In genomic region chr13:31073859-31074718, GRCh38 we compare ENCODE assay signal across 10 cellular contexts.
A peak's percentile ranks its signal among the peaks of the same experiment; 100 is the strongest.
DNase-seq lines count a peak whose midpoint lies in the region; ATAC-seq and TF ChIP-seq lines count a peak whose summit lies in the region.
"Had no signal": no experiment of that assay in that cellular context is flagged by ENCODE, and none has a peak within 500 bp of the region (broad histone marks: within the 10 kb centered on the region; RNA-seq: fewer than 3 reads in every experiment).

No MANE protein-coding gene starts in this region.

- no peaks in the 10 kb centered on the region for H3K9me3 Mint-ChIP-seq in activated CD8-positive, alpha-beta memory T cell treated with anti-CD3 and anti-CD28 coated beads, Interleukin-2, amount 10 ng/mL, durations not matched to agents 7 days and 5 days (ENCODE audit: low read depth)

- H3K27ac Mint-ChIP-seq in activated CD8-positive, alpha-beta memory T cell treated with anti-CD3 and anti-CD28 coated beads, Interleukin-2, amount 10 ng/mL, durations not matched to agents 7 days and 5 days, result peak overlapping the region; percentile 16

- no peaks in the 10 kb centered on the region for H3K9me3 ChIP-seq in right atrium auricular region

- no peaks in the 10 kb centered on the region for H3K27me3 ChIP-seq in right atrium auricular region

- no peak overlapping the region for H3K4me3 Mint-ChIP-seq in activated CD8-positive, alpha-beta memory T cell treated with anti-CD3 and anti-CD28 coated beads, Interleukin-2, amount 10 ng/mL, durations not matched to agents 7 days and 5 days

- CTCF ChIA-PET in activated CD8-positive, alpha-beta memory T cell treated with anti-CD3 and anti-CD28 coated beads, Interleukin-2, amount 10 ng/mL, durations not matched to agents 7 days and 5 days (lab: Charles Lee), result no interaction called here

- no peak overlapping the region for H3K27ac ChIP-seq in right atrium auricular region

- H3K27me3 Mint-ChIP-seq in activated CD8-positive, alpha-beta memory T cell treated with anti-CD3 and anti-CD28 coated beads, Interleukin-2, amount 10 ng/mL, durations not matched to agents 7 days and 5 days, result peaks cover 11% of the 10 kb centered on the region

- TF ChIP-seq CTCF in right atrium auricular region (IDR thresholded peaks at IDR 0.05), result no peak

- no peaks in the 10 kb centered on the region for H3K36me3 ChIP-seq in right atrium auricular region

- ATAC-seq in activated CD8-positive, alpha-beta memory T cell treated with anti-CD3 and anti-CD28 coated beads, Interleukin-2, amount 10 ng/mL, durations not matched to agents 7 days and 5 days, result peak; percentile 80
- peak; percentile 92 for ATAC-seq in HG02763 (IDR thresholded peaks at IDR 0.05; ENCODE audit: unreplicated experiment)
- ATAC-seq: naive thymus-derived CD4-positive, alpha-beta T cell had no signal

- no peaks in the 10 kb centered on the region for H3K36me3 Mint-ChIP-seq in activated CD8-positive, alpha-beta memory T cell treated with anti-CD3 and anti-CD28 coated beads, Interleukin-2, amount 10 ng/mL, durations not matched to agents 7 days and 5 days

- H3K4me3 ChIP-seq in right atrium auricular region, result no peak overlapping the region

- peaks cover 3% of the 10 kb centered on the region for H3K4me1 Mint-ChIP-seq in activated CD8-positive, alpha-beta memory T cell treated with anti-CD3 and anti-CD28 coated beads, Interleukin-2, amount 10 ng/mL, durations not matched to agents 7 days and 5 days

- H3K4me1 ChIP-seq in right atrium auricular region, result no peaks in the 10 kb centered on the region

- peak; percentile 59 for DNase-seq in activated CD8-positive, alpha-beta memory T cell treated with anti-CD3 and anti-CD28 coated beads, Interleukin-2, amount 10 ng/mL, durations not matched to agents 7 days and 5 days
- DNase-seq in activated CD8-positive, alpha-beta memory T cell treated with anti-CD3 and anti-CD28 coated beads for 24 hours, result no peak
- DNase-seq in SK-N-DZ (ENCODE audit: low spot score) (peak; percentile 84), iris pigment epithelial cell (ENCODE audit: low read depth) (peak; percentile 64), LoVo (ENCODE audit: low spot score) (no peak), right atrium auricular region (ENCODE audit: low spot score) (no peak), mucosa of gallbladder (ENCODE audit: low spot score) (no peak)
- DNase-seq: DND-41 had no signal

Comparison
In these comparisons a context has a peak if more than half of its experiments do, and no peak if none do; other contexts are left out.
1. DNase-seq: peak in activated CD8-positive, alpha-beta memory T cell treated with anti-CD3 and anti-CD28 coated beads, Interleukin-2, amount 10 ng/mL, durations not matched to agents 7 days and 5 days (single experiment), SK-N-DZ (single experiment) and iris pigment epithelial cell (single experiment); none in activated CD8-positive, alpha-beta memory T cell treated with anti-CD3 and anti-CD28 coated beads for 24 hours (single experiment), LoVo (single experiment), right atrium auricular region (single experiment) and mucosa of gallbladder (single experiment).